In the genomic region with DNA sequence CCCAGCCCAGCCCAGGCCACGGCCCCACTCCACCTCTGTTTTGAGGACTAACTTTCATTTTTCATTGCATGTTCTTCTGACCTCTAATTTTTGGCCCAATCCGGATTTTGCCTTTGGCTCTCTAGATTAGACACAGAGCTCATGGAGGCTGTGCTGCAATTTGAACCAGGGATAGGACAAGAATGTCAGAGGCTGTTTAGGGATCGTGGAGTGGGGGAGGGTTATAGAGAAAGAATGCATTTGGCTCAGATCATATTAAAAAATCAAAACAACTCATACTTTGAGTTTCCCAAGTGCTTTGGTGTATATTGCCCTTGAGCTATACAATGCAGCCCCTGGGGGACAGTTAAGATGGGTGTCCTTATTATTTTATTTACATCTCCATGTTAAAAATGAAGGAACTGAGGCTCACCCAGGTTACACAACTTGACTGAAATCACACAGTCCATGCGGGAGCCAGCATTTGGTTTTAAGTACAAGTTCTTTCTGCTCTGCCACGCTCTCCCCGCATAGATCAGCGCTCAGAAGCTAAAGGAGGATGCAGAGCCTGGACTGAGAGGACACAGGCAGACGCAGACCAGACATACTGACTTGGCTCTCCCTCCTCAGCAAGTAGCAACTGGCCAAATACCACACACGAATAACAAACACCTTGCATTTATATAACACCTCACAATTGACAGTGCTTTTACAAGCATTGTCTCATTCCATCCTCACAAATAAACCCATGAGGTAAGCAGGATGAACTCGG, we compare ENCODE assay signal across 1 cellular context.
TF ChIP-seq lines count a peak whose summit lies in the region.

No MANE protein-coding gene starts in this region.

TF ChIP-seq in WTC11, 78 proteins besides CTCF, POLR2A, EP300 and RAD21 (continued from another document):
- TF ChIP-seq, protein P1, sequence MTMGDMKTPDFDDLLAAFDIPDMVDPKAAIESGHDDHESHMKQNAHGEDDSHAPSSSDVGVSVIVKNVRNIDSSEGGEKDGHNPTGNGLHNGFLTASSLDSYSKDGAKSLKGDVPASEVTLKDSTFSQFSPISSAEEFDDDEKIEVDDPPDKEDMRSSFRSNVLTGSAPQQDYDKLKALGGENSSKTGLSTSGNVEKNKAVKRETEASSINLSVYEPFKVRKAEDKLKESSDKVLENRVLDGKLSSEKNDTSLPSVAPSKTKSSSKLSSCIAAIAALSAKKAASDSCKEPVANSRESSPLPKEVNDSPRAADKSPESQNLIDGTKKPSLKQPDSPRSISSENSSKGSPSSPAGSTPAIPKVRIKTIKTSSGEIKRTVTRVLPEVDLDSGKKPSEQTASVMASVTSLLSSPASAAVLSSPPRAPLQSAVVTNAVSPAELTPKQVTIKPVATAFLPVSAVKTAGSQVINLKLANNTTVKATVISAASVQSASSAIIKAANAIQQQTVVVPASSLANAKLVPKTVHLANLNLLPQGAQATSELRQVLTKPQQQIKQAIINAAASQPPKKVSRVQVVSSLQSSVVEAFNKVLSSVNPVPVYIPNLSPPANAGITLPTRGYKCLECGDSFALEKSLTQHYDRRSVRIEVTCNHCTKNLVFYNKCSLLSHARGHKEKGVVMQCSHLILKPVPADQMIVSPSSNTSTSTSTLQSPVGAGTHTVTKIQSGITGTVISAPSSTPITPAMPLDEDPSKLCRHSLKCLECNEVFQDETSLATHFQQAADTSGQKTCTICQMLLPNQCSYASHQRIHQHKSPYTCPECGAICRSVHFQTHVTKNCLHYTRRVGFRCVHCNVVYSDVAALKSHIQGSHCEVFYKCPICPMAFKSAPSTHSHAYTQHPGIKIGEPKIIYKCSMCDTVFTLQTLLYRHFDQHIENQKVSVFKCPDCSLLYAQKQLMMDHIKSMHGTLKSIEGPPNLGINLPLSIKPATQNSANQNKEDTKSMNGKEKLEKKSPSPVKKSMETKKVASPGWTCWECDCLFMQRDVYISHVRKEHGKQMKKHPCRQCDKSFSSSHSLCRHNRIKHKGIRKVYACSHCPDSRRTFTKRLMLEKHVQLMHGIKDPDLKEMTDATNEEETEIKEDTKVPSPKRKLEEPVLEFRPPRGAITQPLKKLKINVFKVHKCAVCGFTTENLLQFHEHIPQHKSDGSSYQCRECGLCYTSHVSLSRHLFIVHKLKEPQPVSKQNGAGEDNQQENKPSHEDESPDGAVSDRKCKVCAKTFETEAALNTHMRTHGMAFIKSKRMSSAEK (CRISPR knock-in tag; IDR thresholded peaks at IDR 0.05; ENCODE audit: borderline replicate concordance) = no peak
- no peak for TF ChIP-seq JAZF1 (CRISPR knock-in tag; IDR thresholded peaks at IDR 0.05)
